14 cellular contexts compared by ENCODE assay signal in genomic region chr9:134171316-134172197, GRCh38. TPM values are rescaled to one million over a fixed set of nuclear protein-coding genes. Genes with fewer than 3 reads are reported as not detected.
DNase-seq lines count a peak whose midpoint lies in the region; ATAC-seq and TF ChIP-seq lines count a peak whose summit lies in the region.
"Had no signal": no experiment of that assay in that cellular context is flagged by ENCODE, and none has a peak within 500 bp of the region (broad histone marks: within the 10 kb centered on the region; RNA-seq: fewer than 3 reads in every experiment).

No MANE protein-coding gene starts in this region.

- intact Hi-C loops in CD14-positive monocyte (cut with micrococcal nuclease): loop anchor here (2.0 to 5.0 kb wide), 3 partner anchors 71 to 271 kb away; no protein-coding TSS in a partner anchor
- intact Hi-C loops in sigmoid colon (cut with DNase I): loop anchor here (5.0 kb wide), 1 partner anchor 196 kb away; no protein-coding TSS in a partner anchor
- intact Hi-C loops in uterus (cut with DNase I; ENCODE audit: low total_unique reads): loop anchor here (2.0 kb wide), 1 partner anchor 271 kb away; no protein-coding TSS in a partner anchor

- POLR2A ChIA-PET in WTC11 (lab: Charles Lee): interaction anchor here (1.1 kb wide), 1 partner anchor 271 kb away, joined by 3 read pairs; no protein-coding TSS in a partner anchor

- H3K36me3 Mint-ChIP-seq in CD14-positive monocyte: peaks cover 0 to 9% of the 10 kb centered on the region in 2 donors
- peaks cover 6% of the 10 kb centered on the region for H3K36me3 Mint-ChIP-seq in WTC11
- H3K36me3 Mint-ChIP-seq: mesothelial cell of epicardium had no signal

- CTCF ChIA-PET in WTC11 (lab: Charles Lee): interaction anchor here (0.5 to 5.6 kb wide), 21 partner anchors 10 to 1857 kb away, joined by 3 to 54 read pairs (median 4); no protein-coding TSS in a partner anchor

- H3K4me1 Mint-ChIP-seq in CD14-positive monocyte: peaks cover 26% of the 10 kb centered on the region
- H3K4me1 Mint-ChIP-seq in WTC11: peaks cover 3% of the 10 kb centered on the region

- H3K4me3 ChIP-seq in sigmoid colon (no peak overlapping the region), uterus (no peak overlapping the region)

- peaks cover 3 to 9% (median 6%) of the 10 kb centered on the region in 7 donors for H3K9me3 Mint-ChIP-seq in CD14-positive monocyte
- peaks cover 12% of the 10 kb centered on the region; the same call in 1 of the 2 replicates for H3K9me3 Mint-ChIP-seq in WTC11
- H3K9me3 Mint-ChIP-seq: CD4-positive, alpha-beta T cell; mesothelial cell of epicardium had no signal

- no peak for TF ChIP-seq EP300 in sigmoid colon (IDR thresholded peaks at IDR 0.05)

- 64 to 67% methylated on average over 23 of the region's 23 CpGs for WGBS in sigmoid colon, 2 donors

- H3K4me1 ChIP-seq in sigmoid colon (peaks cover 0 to 41% (median 30%) of the 10 kb centered on the region in 4 donors), uterus (no peaks in the 10 kb centered on the region)

- H3K4me3 Mint-ChIP-seq in CD14-positive monocyte (peak overlapping the region; percentile 41 to 78), WTC11 (no peak overlapping the region)
- H3K4me3 Mint-ChIP-seq: CD4-positive, alpha-beta T cell; mesothelial cell of epicardium had no signal

- DNase-seq in CD14-positive monocyte (ENCODE audit: low spot score): peak; percentile 31
- no peak for DNase-seq in WTC11 (ENCODE audit: low spot score)
- DNase-seq in fibroblast of the conjunctiva (ENCODE audit: low read depth): peak; percentile 26
- peak; percentile 84 for DNase-seq in sigmoid colon
- no peak for DNase-seq in CD1c-positive myeloid dendritic cell (ENCODE audit: extremely low spot score)
- no peak for DNase-seq in activated CD8-positive, alpha-beta memory T cell treated with anti-CD3 and anti-CD28 coated beads, Interleukin-2, amount 50 U/mL, for 4 hours
- no peak for DNase-seq in uterus
- DNase-seq: CD4-positive, alpha-beta T cell; cerebellar nuclear complex; head of caudate nucleus; NCI-H2029 treated with DMSO at 0.1 percent for 48 hours had no signal

- no peaks in the 10 kb centered on the region for H3K36me3 ChIP-seq in sigmoid colon
- no peaks in the 10 kb centered on the region for H3K36me3 ChIP-seq in uterus

- H3K27me3 ChIP-seq in sigmoid colon (peaks cover 13 to 32% (median 14%) of the 10 kb centered on the region in 3 donors), uterus (no peaks in the 10 kb centered on the region)

- ATAC-seq in WTC11 (no peak), HG02970 (IDR thresholded peaks at IDR 0.05; ENCODE audit: low FRiP score, unreplicated experiment) (no peak)

- TF ChIP-seq POLR2A in sigmoid colon (IDR thresholded peaks at IDR 0.05) (no peak), uterus (IDR thresholded peaks at IDR 0.05) (no peak)

- peak overlapping the region; percentile 40 to 86 (median 72) for H3K27ac Mint-ChIP-seq in CD14-positive monocyte
- no peak overlapping the region for H3K27ac Mint-ChIP-seq in WTC11
- H3K27ac Mint-ChIP-seq: CD4-positive, alpha-beta T cell; mesothelial cell of epicardium had no signal

- H3K9me3 ChIP-seq in sigmoid colon: no peaks in the 10 kb centered on the region
- H3K9me3 ChIP-seq in uterus: no peaks in the 10 kb centered on the region

- H3K27me3 Mint-ChIP-seq in CD14-positive monocyte (ENCODE audit: low read depth in 3 of 3) (peaks cover 0 to 4% (median 1%) of the 10 kb centered on the region in 3 donors), WTC11 (ENCODE audit: low read depth) (no peaks in the 10 kb centered on the region)
- H3K27me3 Mint-ChIP-seq: CD4-positive, alpha-beta T cell had no signal

- TF ChIP-seq CTCF in CD14-positive monocyte (IDR thresholded peaks at IDR 0.05) (no peak), WTC11 (IDR thresholded peaks at IDR 0.05) (no peak), sigmoid colon (IDR thresholded peaks at IDR 0.05) (no peak), uterus (IDR thresholded peaks at IDR 0.05) (no peak)

- H3K27ac ChIP-seq in sigmoid colon (peak overlapping the region in 3 of 4 donors; percentile 58 to 67 (median 63)), uterus (peak overlapping the region in 1 of 2 donors; percentile 5)
- H3K27ac ChIP-seq: VCaP had no signal

TF ChIP-seq in WTC11, 78 proteins besides CTCF, POLR2A, EP300 and RAD21:
- TF ChIP-seq NFE2L1 (CRISPR knock-in tag; IDR thresholded peaks at IDR 0.05) (no peak), ZNF121 (CRISPR knock-in tag; IDR thresholded peaks at IDR 0.05) (peak; percentile 40; the same call in 1 of the 2 replicates), ZNF138 (CRISPR knock-in tag; conservative IDR thresholded peaks at IDR 0.05) (no peak)

RNA-seq across cellular contexts. Expression of gene RNU6ATAC, which starts 7.2 kb away (rescaled TPM):
- polyA plus RNA-seq in CD14-positive monocyte: not detected
- total RNA-seq in WTC11 (2021): 87.0 to 124 TPM (median 117 TPM) in 3 replicates
- not detected for total RNA-seq in sigmoid colon
- polyA plus RNA-seq in sigmoid colon: not detected
- 10 to 100 TPM in 1 of 4 donors, under 1 TPM in 1, not detected in 2; under 0.01 to 47.1 TPM for total RNA-seq in uterus

RNA-seq across cellular contexts. Expression of gene WDR5, which starts 35.7 kb away (rescaled TPM):
- 10 to 100 TPM in 1 of 2 donors, 1 to 10 TPM in 1; 8.7 to 10.2 TPM for polyA plus RNA-seq in CD14-positive monocyte
- 54.2 to 62.5 TPM (median 56.5 TPM) in 3 replicates for total RNA-seq in WTC11 (2021)
- total RNA-seq in sigmoid colon: 10 to 100 TPM; 13.6 to 18.3 (median 15.0) TPM
- 10 to 100 TPM; 10.8 to 33.6 (median 11.6) TPM for polyA plus RNA-seq in sigmoid colon
- total RNA-seq in uterus: 10 to 100 TPM in 2 of 4 donors, 1 to 10 TPM in 2; 2.9 to 30.5 (median 14.2) TPM

Comparison
In these comparisons a context has a peak if more than half of its experiments do, and no peak if none do; other contexts are left out.
1. DNase-seq: peak in CD14-positive monocyte (single experiment), fibroblast of the conjunctiva (single experiment) and sigmoid colon (single experiment); none in WTC11 (single experiment), CD1c-positive myeloid dendritic cell (single experiment), activated CD8-positive, alpha-beta memory T cell treated with anti-CD3 and anti-CD28 coated beads, Interleukin-2, amount 50 U/mL, for 4 hours (single experiment) and uterus (0 of 2).